ENCODE assay signal across 10 cellular contexts in genomic region chr2:27798948-27799645, GRCh38.
A peak's percentile ranks its signal among the peaks of the same experiment; 100 is the strongest.
DNase-seq lines count a peak whose midpoint lies in the region; TF ChIP-seq lines count a peak whose summit lies in the region.
"Had no signal": no experiment of that assay in that cellular context is flagged by ENCODE, and none has a peak within 500 bp of the region (broad histone marks: within the 10 kb centered on the region; RNA-seq: fewer than 3 reads in every experiment).

No MANE protein-coding gene starts in this region.

- no peaks in the 10 kb centered on the region for H3K27me3 ChIP-seq in muscle layer of colon (ENCODE audit: control insufficient read depth in 1 of 2, insufficient read depth in 2 of 2, low read length in 2 of 2)

- peak overlapping the region; percentile 78 for H3K27ac ChIP-seq in muscle layer of colon (ENCODE audit: low read depth, low read length)

- CTCF ChIA-PET in AG04449 (lab: Yijun Ruan, JAX), result interaction anchor here (1.1 to 1.6 kb wide), 5 partner anchors 25 to 483 kb away, joined by 3 to 6 read pairs (median 3); no protein-coding TSS in a partner anchor

- TF ChIP-seq CTCF in AG04449 (IDR thresholded peaks at IDR 0.05; ENCODE audit: insufficient read depth, low read length, missing control alignments) (no peak), epithelial cell of esophagus (IDR thresholded peaks at IDR 0.05; ENCODE audit: insufficient read depth, low read depth, low read length, missing control alignments) (no peak)

- peak; percentile 100 for DNase-seq in AG04449 (ENCODE audit: low read depth, low spot score)
- peak; percentile 64 for DNase-seq in MV-4-11 (lab: John Stamatoyannopoulos, UW)
- peak; percentile 100 for DNase-seq in epithelial cell of esophagus (ENCODE audit: low read depth)
- DNase-seq in NCI-H345 treated with DMSO at 0.1 percent for 48 hours (lab: John Stamatoyannopoulos, UW; ENCODE audit: unreplicated experiment), result no peak
- no peak for DNase-seq in NK-92 treated with Interleukin-12 subunit alpha and Interleukin-12 subunit beta, amount 100 ng/mL, for 24 hours (lab: John Stamatoyannopoulos, UW)
- DNase-seq in NCI-H2081 treated with DMSO at 0.1 percent for 48 hours (lab: John Stamatoyannopoulos, UW), result no peak
- DNase-seq in NCI-H2029 (lab: John Stamatoyannopoulos, UW), result no peak
- DNase-seq: DMS79 treated with DMSO at 0.1 percent for 48 hours; stimulated activated CD4-positive, alpha-beta T cell treated with anti-CD3 and anti-CD28 coated beads, Interleukin-1b, Interleukin-23, amount 100 ng/mL, for 48 hours had no signal

- POLR2A ChIA-PET in AG04449 (lab: Yijun Ruan, JAX), result interaction anchor here (0.7 to 2.5 kb wide), 8 partner anchors 11 to 596 kb away, joined by 3 to 11 read pairs (median 4); partner anchors contain the start of gene FOSL2

- no peaks in the 10 kb centered on the region for H3K9me3 ChIP-seq in muscle layer of colon (ENCODE audit: low read length)

- H3K36me3 ChIP-seq in muscle layer of colon (ENCODE audit: insufficient read depth, low read length), result no peaks in the 10 kb centered on the region

- H3K4me3 ChIP-seq in AG04449 (ENCODE audit: low read depth, low read length) (no peak overlapping the region), epithelial cell of esophagus (ENCODE audit: low read length) (no peak overlapping the region), muscle layer of colon (ENCODE audit: low read depth in 1 of 2, low read length in 2 of 2) (no peak overlapping the region)

- peaks cover 39% of the 10 kb centered on the region for H3K4me1 ChIP-seq in muscle layer of colon (ENCODE audit: insufficient read depth, low read length)

- H3K9ac ChIP-seq in muscle layer of colon (ENCODE audit: low read length), result no peak overlapping the region

Comparison
In these comparisons a context has a peak if more than half of its experiments do, and no peak if none do; other contexts are left out.
1. DNase-seq: peak in AG04449 (single experiment), MV-4-11 (single experiment) and epithelial cell of esophagus (single experiment); none in NCI-H345 treated with DMSO at 0.1 percent for 48 hours (single experiment), NK-92 treated with Interleukin-12 subunit alpha and Interleukin-12 subunit beta, amount 100 ng/mL, for 24 hours (single experiment), NCI-H2081 treated with DMSO at 0.1 percent for 48 hours (single experiment) and NCI-H2029 (single experiment).